In the genomic region with DNA sequence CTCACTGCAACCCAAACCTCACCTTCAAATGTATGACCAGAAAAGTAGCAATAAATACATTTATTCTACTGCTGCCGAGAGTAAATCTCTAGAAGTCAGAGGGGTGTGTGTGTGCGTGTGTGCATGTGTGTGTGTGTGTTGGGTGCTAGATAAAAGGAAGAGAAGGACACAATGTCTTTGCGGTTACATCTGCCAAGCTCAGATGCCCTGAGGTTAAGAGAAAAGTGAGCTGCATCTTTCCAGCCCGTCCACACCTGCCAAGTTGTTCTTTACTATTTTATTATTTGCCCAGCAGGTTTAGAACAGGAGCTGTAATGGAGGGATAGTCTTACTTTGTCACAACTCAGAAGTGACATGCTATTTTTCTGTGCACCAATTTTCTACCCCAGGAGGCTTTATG, we compare ENCODE assay signal across 19 cellular contexts. TPM values are rescaled to one million over a fixed set of nuclear protein-coding genes. Genes with fewer than 3 reads are reported as not detected.
DNase-seq lines count a peak whose midpoint lies in the region; ATAC-seq and TF ChIP-seq lines count a peak whose summit lies in the region.
"Had no signal": no experiment of that assay in that cellular context is flagged by ENCODE, and none has a peak within 500 bp of the region (broad histone marks: within the 10 kb centered on the region; RNA-seq: fewer than 3 reads in every experiment).

No MANE protein-coding gene starts in this region.

- no peaks in the 10 kb centered on the region for H3K27me3 ChIP-seq in DND-41 (ENCODE audit: insufficient read depth, low read length, poor library complexity)
- H3K27me3 ChIP-seq in hepatocyte, result no peaks in the 10 kb centered on the region
- H3K27me3 ChIP-seq: BE2C; BLaER1 treated with 17β-estradiol and CSF1 and Interleukin-3, amounts not matched to agents 10 nM and 100 nM had no signal

- no peaks in the 10 kb centered on the region for H3K9me3 ChIP-seq in DND-41 (ENCODE audit: insufficient read depth, low read length, severe bottlenecking)
- H3K9me3 ChIP-seq in hepatocyte (ENCODE audit: low read depth), result no peaks in the 10 kb centered on the region
- H3K9me3 ChIP-seq: BE2C; BLaER1 treated with 17β-estradiol and CSF1 and Interleukin-3, amounts not matched to agents 10 nM and 100 nM; HAP-1 had no signal

- H3K9me2 ChIP-seq in hepatocyte (replicated peaks; ENCODE audit: insufficient read depth), result no peaks in the 10 kb centered on the region

- H3K4me1 ChIP-seq in DND-41 (ENCODE audit: insufficient read depth, low read length) (peaks cover 26% of the 10 kb centered on the region), hepatocyte (ENCODE audit: insufficient read depth) (peaks cover 3% of the 10 kb centered on the region)
- H3K4me1 ChIP-seq: BE2C, HAP-1 had no signal

- TF ChIP-seq CTCF in DND-41 (IDR thresholded peaks at IDR 0.05; ENCODE audit: borderline replicate concordance, extremely low read depth, low read length, poor library complexity, severe bottlenecking) (no peak), hepatocyte (IDR thresholded peaks at IDR 0.05; ENCODE audit: poor library complexity) (no peak)

- WGBS in hepatocyte (ENCODE audit: low lambda C conversion rate, missing lambda C conversion rate), result 90% methylated on average over 4 of the region's 4 CpGs

- H3K9ac ChIP-seq in DND-41 (ENCODE audit: low read depth, low read length), result no peak overlapping the region
- H3K9ac ChIP-seq: BLaER1 treated with 17β-estradiol and CSF1 and Interleukin-3, amounts not matched to agents 10 nM and 100 nM had no signal

- no peak overlapping the region for H3K27ac ChIP-seq in DND-41 (ENCODE audit: low read length)
- H3K27ac ChIP-seq in hepatocyte, result no peak overlapping the region
- H3K27ac ChIP-seq: BLaER1 treated with 17β-estradiol and CSF1 and Interleukin-3, amounts not matched to agents 10 nM and 100 nM had no signal

- H3K4me3 ChIP-seq in DND-41 (ENCODE audit: low read depth in 1 of 2, low read length in 2 of 2) (no peak overlapping the region), hepatocyte (no peak overlapping the region)
- H3K4me3 ChIP-seq: BLaER1 treated with 17β-estradiol and CSF1 and Interleukin-3, amounts not matched to agents 10 nM and 100 nM; HAP-1 had no signal

- H4K20me1 ChIP-seq in DND-41 (ENCODE audit: insufficient read depth, low read length) (no peaks in the 10 kb centered on the region), hepatocyte (ENCODE audit: insufficient read depth, poor library complexity, severe bottlenecking) (no peaks in the 10 kb centered on the region)
- H4K20me1 ChIP-seq: BLaER1 treated with 17β-estradiol and CSF1 and Interleukin-3, amounts not matched to agents 10 nM and 100 nM had no signal

- peak; percentile 50 for DNase-seq in DND-41
- DNase-seq in M059J (ENCODE audit: low read depth), result peak; percentile 27
- peak; percentile 0 for DNase-seq in hepatocyte (ENCODE audit: low spot score)
- DNase-seq in stimulated activated CD4-positive, alpha-beta T cell treated with anti-CD3 and anti-CD28 coated beads, Interleukin-12 subunit alpha, Interleukin-12 subunit beta, amount 100 ng/mL, for 4 hours, result no peak
- DNase-seq: BE2C; CD4-positive, alpha-beta T cell; CD8-positive, alpha-beta memory T cell; DMS 273 treated with DMSO at 0.1 percent for 48 hours; DMS79; GF-D8; GOT3; HFFc6 had no signal

- H3K79me2 ChIP-seq in DND-41 (ENCODE audit: insufficient read depth, low read length), result no peaks in the 10 kb centered on the region
- no peaks in the 10 kb centered on the region for H3K79me2 ChIP-seq in hepatocyte

- peak; percentile 80 for ATAC-seq in DND-41 (ENCODE audit: insufficient read depth, low read depth)
- ATAC-seq in HG02885 (IDR thresholded peaks at IDR 0.05; ENCODE audit: poor library complexity, unreplicated experiment), result no peak
- ATAC-seq in GM21825 (IDR thresholded peaks at IDR 0.05; ENCODE audit: unreplicated experiment), result no peak

- H3K36me3 ChIP-seq in DND-41 (ENCODE audit: insufficient read depth, low read length) (no peaks in the 10 kb centered on the region), hepatocyte (replicated peaks; ENCODE audit: insufficient read depth, low read depth) (no peaks in the 10 kb centered on the region)
- H3K36me3 ChIP-seq: BE2C; BLaER1 treated with 17β-estradiol and CSF1 and Interleukin-3, amounts not matched to agents 10 nM and 100 nM; HAP-1 had no signal

- H3K4me2 ChIP-seq in DND-41 (ENCODE audit: insufficient read depth, low read length) (peak overlapping the region; percentile 40; the same call in 1 of the 2 replicates), hepatocyte (no peak overlapping the region)
- H3K4me2 ChIP-seq: BLaER1 treated with 17β-estradiol and CSF1 and Interleukin-3, amounts not matched to agents 10 nM and 100 nM had no signal

- no peak overlapping the region for H2AFZ ChIP-seq in DND-41 (ENCODE audit: low read depth, low read length)
- no peak overlapping the region for H2AFZ ChIP-seq in hepatocyte

RNA-seq across cellular contexts. Expression of a gene that starts 54.5 kb away (rescaled TPM):
- total RNA-seq in M059J (2014; rRNA removed; shearing (Covaris generic)), result 0.52 and 1.4 TPM in 2 replicates
- 0.10 and 0.28 TPM in 2 replicates for total RNA-seq in hepatocyte
- 0.83 and 1.2 TPM in 2 replicates for polyA plus RNA-seq in hepatocyte
- total RNA-seq: CD4-positive, alpha-beta T cell; CD8-positive, alpha-beta memory T cell; Daoy; G401 had no signal
- polyA plus RNA-seq: CD14-positive monocyte; CD8-positive, alpha-beta memory T cell had no signal
